In the genomic region with DNA sequence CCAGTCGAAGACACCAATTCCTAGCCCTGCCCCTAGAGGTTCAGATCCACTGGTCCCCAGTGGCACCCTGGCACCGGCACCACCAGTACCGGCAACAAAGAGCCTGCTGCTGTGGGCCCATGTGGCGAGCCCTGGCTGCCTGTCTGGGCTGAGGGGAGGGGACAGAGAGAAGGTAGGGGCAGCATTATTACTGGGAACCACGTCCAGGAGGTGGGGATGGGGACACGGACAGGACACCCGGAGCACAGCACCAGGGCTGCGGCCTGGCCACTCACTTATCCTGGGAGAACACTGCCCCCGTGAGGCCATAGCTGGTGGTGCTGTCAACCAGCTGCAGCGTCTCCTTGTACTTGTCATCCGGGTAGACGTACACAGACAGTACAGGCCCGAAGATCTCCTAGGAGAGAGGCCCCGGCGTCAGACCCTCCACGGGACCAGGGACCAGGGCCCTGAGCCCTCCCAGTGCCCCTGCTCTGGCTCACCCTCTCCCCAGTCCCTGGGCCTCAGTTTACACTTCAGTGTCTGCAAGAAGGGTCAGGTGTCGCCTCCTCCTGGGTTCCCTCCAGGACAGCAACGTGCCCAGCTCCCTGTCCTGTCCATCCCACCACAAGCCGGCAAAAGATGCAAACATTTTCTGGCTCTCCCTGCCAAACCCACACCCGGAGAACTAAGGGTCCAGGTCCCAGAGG, we compare ENCODE assay signal across 9 cellular contexts. TPM values are rescaled to one million over a fixed set of nuclear protein-coding genes. Genes with fewer than 3 reads are reported as not detected.
DNase-seq lines count a peak whose midpoint lies in the region; ATAC-seq and TF ChIP-seq lines count a peak whose summit lies in the region.
"Had no signal": no experiment of that assay in that cellular context is flagged by ENCODE, and none has a peak within 500 bp of the region (broad histone marks: within the 10 kb centered on the region; RNA-seq: fewer than 3 reads in every experiment).

No MANE protein-coding gene starts in this region.

- POLR2A ChIA-PET in MCF 10A (lab: Yijun Ruan, JAX): interaction anchor here (0.6 to 0.7 kb wide), 2 partner anchors 124 to 767 kb away, joined by 3 read pairs; no protein-coding TSS in a partner anchor

- H3K4me1 Mint-ChIP-seq in MCF 10A (ENCODE audit: insufficient read depth, unreplicated experiment): no peaks in the 10 kb centered on the region

- BruUV-seq in MCF 10A (replicated peaks; lab: Mats Ljungman, UMichigan): no TSS peak

- TF ChIP-seq CTCF in VCaP (conservative IDR thresholded peaks at IDR 0.05) (peak; percentile 88), MCF 10A (IDR thresholded peaks at IDR 0.05; ENCODE audit: unreplicated experiment) (peak; percentile 81)

- intact Hi-C loops in MCF 10A (cut with micrococcal nuclease): loop anchor here (1.0 kb wide), 1 partner anchor 278 kb away; no protein-coding TSS in a partner anchor

- DNase-seq in NCI-H1417 (lab: John Stamatoyannopoulos, UW) (peak; percentile 19 to 68 (median 54)), NCI-H1417 treated with DMSO at 0.1 percent for 48 hours (lab: John Stamatoyannopoulos, UW) (no peak), NCI-H2107 treated with DMSO at 0.1 percent for 48 hours (lab: John Stamatoyannopoulos, UW; ENCODE audit: unreplicated experiment) (peak; percentile 31), MCF 10A (ENCODE audit: unreplicated experiment) (peak; percentile 76), inferior parietal cortex (ENCODE audit: extremely low spot score) (peak; percentile 86)
- DNase-seq in stimulated activated CD4-positive, alpha-beta T cell treated with anti-CD3 and anti-CD28 coated beads, Interleukin-12 subunit alpha, Interleukin-12 subunit beta, amount 100 ng/mL, for 4 hours: peak; percentile 64

- H3K4me3 Mint-ChIP-seq in MCF 10A (ENCODE audit: unreplicated experiment): no peak overlapping the region

- CTCF ChIA-PET in MCF 10A (lab: Yijun Ruan, JAX): interaction anchor here (0.6 to 4.1 kb wide), 16 partner anchors 10 to 298 kb away, joined by 3 to 40 read pairs (median 3); no protein-coding TSS in a partner anchor

- no peaks in the 10 kb centered on the region for H3K27me3 Mint-ChIP-seq in MCF 10A (ENCODE audit: insufficient read depth, unreplicated experiment)

- H3K9me3 Mint-ChIP-seq in MCF 10A (ENCODE audit: unreplicated experiment): no peaks in the 10 kb centered on the region

- no peaks in the 10 kb centered on the region for H3K36me3 Mint-ChIP-seq in MCF 10A (ENCODE audit: insufficient read depth, unreplicated experiment)

- no peak for ATAC-seq in GM21526 (IDR thresholded peaks at IDR 0.05; ENCODE audit: low FRiP score, unreplicated experiment)

- H3K27ac ChIP-seq in VCaP: no peak overlapping the region

- H3K27ac Mint-ChIP-seq in MCF 10A (ENCODE audit: low read depth, unreplicated experiment): no peak overlapping the region

RNA-seq across cellular contexts. Expression of a gene that starts 15.8 kb away (rescaled TPM):
- not detected in 2 replicates for total RNA-seq in MCF 10A (2022)
- total RNA-seq: mononuclear cell had no signal

RNA-seq across cellular contexts. Expression of a gene that starts 27.1 kb away (rescaled TPM):
- 5.7 and 6.3 TPM in 2 replicates for total RNA-seq in MCF 10A (2022)
